ENCODE assay signal across 9 cellular contexts in genomic region chr5:80238778-80239679, GRCh38. TPM values are rescaled to one million over a fixed set of nuclear protein-coding genes. Genes with fewer than 3 reads are reported as not detected.
A peak's percentile ranks its signal among the peaks of the same experiment; 100 is the strongest.
DNase-seq lines count a peak whose midpoint lies in the region; ATAC-seq and TF ChIP-seq lines count a peak whose summit lies in the region.
"Had no signal": no experiment of that assay in that cellular context is flagged by ENCODE, and none has a peak within 500 bp of the region (broad histone marks: within the 10 kb centered on the region; RNA-seq: fewer than 3 reads in every experiment).

No MANE protein-coding gene starts in this region.

- DNase-seq in EH (ENCODE audit: low read depth) (peak; percentile 75), NCI-H526 treated with DMSO at 0.1 percent for 48 hours (lab: John Stamatoyannopoulos, UW) (peak; percentile 24), dermis microvascular lymphatic vessel endothelial cell (ENCODE audit: low read depth in 2 of 2) (peak; percentile 14 to 36), NK-92 (lab: John Stamatoyannopoulos, UW; ENCODE audit: unreplicated experiment) (no peak), D341Med (ENCODE audit: low spot score) (no peak)
- no peak for DNase-seq in central memory CD4-positive, alpha-beta T cell

- peaks cover 16% of the 10 kb centered on the region for H3K9me3 Mint-ChIP-seq in nephron

- no peaks in the 10 kb centered on the region for H3K27me3 Mint-ChIP-seq in nephron (ENCODE audit: low read depth)
- H3K27me3 Mint-ChIP-seq: central memory CD8-positive, alpha-beta T cell had no signal

- no peak for ATAC-seq in HG03175 (IDR thresholded peaks at IDR 0.05; ENCODE audit: unreplicated experiment)

- no peak for TF ChIP-seq CTCF in nephron (IDR thresholded peaks at IDR 0.05; ENCODE audit: unreplicated experiment in 3 of 3)

- peak overlapping the region; percentile 70 to 97 (median 85) for H3K27ac Mint-ChIP-seq in nephron

- H3K36me3 Mint-ChIP-seq in nephron (ENCODE audit: low read depth): peaks cover 42% of the 10 kb centered on the region

- peak overlapping the region in 2 of 3 experiments; percentile 28 to 55 for H3K4me3 Mint-ChIP-seq in nephron
- H3K4me3 Mint-ChIP-seq: central memory CD8-positive, alpha-beta T cell had no signal

- H3K4me1 Mint-ChIP-seq in nephron: peaks cover 34% of the 10 kb centered on the region

RNA-seq across cellular contexts. Expression of gene SERINC5, which starts 16.8 kb away (rescaled TPM):
- total RNA-seq in dermis microvascular lymphatic vessel endothelial cell: 14.0 and 26.8 TPM in 2 replicates

Comparison
In these comparisons a context has a peak if more than half of its experiments do, and no peak if none do; other contexts are left out.
1. DNase-seq: peak in EH (single experiment), NCI-H526 treated with DMSO at 0.1 percent for 48 hours (single experiment) and dermis microvascular lymphatic vessel endothelial cell (2 of 2); none in central memory CD4-positive, alpha-beta T cell (single experiment), NK-92 (single experiment) and D341Med (single experiment).